In genomic region chr11:10982695-10983492, GRCh38 we compare ENCODE assay signal across 22 cellular contexts.
DNase-seq lines count a peak whose midpoint lies in the region; ATAC-seq, FAIRE-seq and TF ChIP-seq lines count a peak whose summit lies in the region.
"Had no signal": no experiment of that assay in that cellular context is flagged by ENCODE, and none has a peak within 500 bp of the region (broad histone marks: within the 10 kb centered on the region; RNA-seq: fewer than 3 reads in every experiment).

No MANE protein-coding gene starts in this region.

- FAIRE-seq in K562 (lab: Jason Lieb, UNC), result peak; percentile 48

- H3K4me1 ChIP-seq in K562 (replicated peaks in 1 of 2; ENCODE audit: control insufficient read depth in 2 of 2, insufficient read depth in 2 of 2, low read length in 2 of 2), result peaks cover 6 to 13% of the 10 kb centered on the region in 2 experiments
- H3K4me1 ChIP-seq: colonic mucosa, prostate gland, uterus had no signal

- intact Hi-C loops in K562 (cut with micrococcal nuclease), result no loop called here
- intact Hi-C loops in left colon (cut with DNase I, micrococcal nuclease), result no loop called here
- intact Hi-C loops in CD4-positive, alpha-beta T cell (cut with DNase I, micrococcal nuclease), result no loop called here

- TF ChIP-seq CTCF in K562 (IDR thresholded peaks at IDR 0.05 in 2 of 3, conservative IDR thresholded peaks at IDR 0.05 in 1 of 3; ENCODE audit: insufficient read depth in 2 of 3, low read depth in 1 of 3, low read length in 3 of 3) (no peak), type B pancreatic cell (conservative IDR thresholded peaks at IDR 0.05) (no peak)
- TF ChIP-seq CTCF in CD4-positive, alpha-beta T cell (IDR thresholded peaks at IDR 0.05), result no peak

- no peak overlapping the region for H3K27ac Mint-ChIP-seq in CD4-positive, alpha-beta T cell
- H3K27ac Mint-ChIP-seq in type B pancreatic cell, result no peak overlapping the region
- H3K27ac Mint-ChIP-seq: activated naive CD8-positive, alpha-beta T cell treated with anti-CD3 and anti-CD28 coated beads, Interleukin-2, amount 10 ng/mL, durations not matched to agents 7 days and 5 days; nephron had no signal

- no peak overlapping the region for H3K4me2 ChIP-seq in K562 (ENCODE audit: insufficient read depth, low read length)

- H4K20me1 ChIP-seq in K562 (replicated peaks; ENCODE audit: control insufficient read depth, insufficient read depth, low read length), result no peaks in the 10 kb centered on the region

- no peaks in the 10 kb centered on the region for H3K4me1 Mint-ChIP-seq in CD4-positive, alpha-beta T cell (ENCODE audit: low read depth)
- no peaks in the 10 kb centered on the region for H3K4me1 Mint-ChIP-seq in type B pancreatic cell (ENCODE audit: unreplicated experiment)
- H3K4me1 Mint-ChIP-seq: nephron had no signal

- no peaks in the 10 kb centered on the region for H3K9me3 Mint-ChIP-seq in CD4-positive, alpha-beta T cell
- no peaks in the 10 kb centered on the region for H3K9me3 Mint-ChIP-seq in type B pancreatic cell
- H3K9me3 Mint-ChIP-seq: activated naive CD8-positive, alpha-beta T cell treated with anti-CD3 and anti-CD28 coated beads, Interleukin-2, amount 10 ng/mL, durations not matched to agents 7 days and 5 days had no signal

- no peaks in the 10 kb centered on the region for H3K36me3 ChIP-seq in K562 (ENCODE audit: control insufficient read depth, insufficient read depth, low read length)
- H3K36me3 ChIP-seq: colonic mucosa, prostate gland, uterus had no signal

- TF ChIP-seq RAD21 in K562 (CRISPR knock-in tag; conservative IDR thresholded peaks at IDR 0.05 in 1 of 2, IDR thresholded peaks at IDR 0.05 in 1 of 2), result no peak

- H3K9ac ChIP-seq in K562 (ENCODE audit: insufficient read depth in 1 of 2, low read depth in 2 of 2, low read length in 2 of 2), result no peak overlapping the region

- 6% methylated on average over 6 of the region's 6 CpGs for WGBS in K562 (ENCODE audit: insufficient coverage, low coverage, missing lambda C conversion rate)

- BruUV-seq in K562 (replicated peaks; lab: Mats Ljungman, UMichigan), result no TSS peak

- POLR2A ChIA-PET in K562 (lab: Yijun Ruan, JAX), result interaction anchor here (0.6 kb wide), 1 partner anchor 12 kb away, joined by 4 read pairs; no protein-coding TSS in a partner anchor
- POLR2A ChIA-PET in CD4-positive, alpha-beta T cell (lab: Charles Lee), result no interaction called here

- CTCF ChIA-PET in K562 (lab: Yijun Ruan, JAX; ENCODE audit: low intra/inter-chr PET ratio), result no interaction called here
- CTCF ChIA-PET in CD4-positive, alpha-beta T cell (lab: Charles Lee), result interaction anchor here (0.7 kb wide), 1 partner anchor 190 kb away, joined by 3 read pairs; no protein-coding TSS in a partner anchor

- H3K9me1 ChIP-seq in K562 (ENCODE audit: control insufficient read depth, insufficient read depth, low read length), result no peaks in the 10 kb centered on the region

- in situ Hi-C loops in K562 (cut with MboI), result no loop called here

- DNase-seq in NCI-H1694 (lab: John Stamatoyannopoulos, UW) (peak; percentile 3), NCI-H1694 treated with DMSO at 0.1 percent for 48 hours (lab: John Stamatoyannopoulos, UW) (no peak), NCI-H460 (ENCODE audit: extremely low read depth, low read depth) (peak; percentile 3), K562 (ENCODE audit: extremely low read depth in 1 of 4, low spot score in 3 of 4) (peak in 3 of 4 experiments; percentile 10 to 28 (median 13)), left colon (no peak), mucosa of gallbladder (ENCODE audit: low spot score) (no peak), type B pancreatic cell (ENCODE audit: extremely low spot score, unreplicated experiment) (no peak)
- no peak for DNase-seq in CD4-positive, alpha-beta T cell
- DNase-seq: 8988T; activated naive CD8-positive, alpha-beta T cell treated with anti-CD3 and anti-CD28 coated beads, Interleukin-2, amount 10 ng/mL, durations not matched to agents 7 days and 5 days; colonic mucosa; DMS79; hippocampal formation; islet precursor cell; mesendoderm; NCI-H2107; uterus had no signal

- no peak overlapping the region for H3K27ac ChIP-seq in K562 (ENCODE audit: extremely low read depth, low read depth, low read length)
- H3K27ac ChIP-seq in CD4-positive, alpha-beta T cell (ENCODE audit: low read depth, low read length), result no peak overlapping the region
- H3K27ac ChIP-seq: colonic mucosa, prostate gland, uterus had no signal

- H3K27me3 ChIP-seq in K562 (ENCODE audit: control insufficient read depth in 2 of 2, insufficient read depth in 2 of 2, low read length in 2 of 2), result peaks cover 3 to 6% of the 10 kb centered on the region in 2 experiments; a peak in 1 of 5 replicates
- H3K27me3 ChIP-seq in CD4-positive, alpha-beta T cell (ENCODE audit: control insufficient read depth, insufficient read depth, low read length), result no peaks in the 10 kb centered on the region
- H3K27me3 ChIP-seq: colonic mucosa, uterus had no signal

- H3K9me3 ChIP-seq in K562 (replicated peaks; ENCODE audit: control insufficient read depth, insufficient read depth, low read depth, low read length), result no peaks in the 10 kb centered on the region
- H3K9me3 ChIP-seq in CD4-positive, alpha-beta T cell (ENCODE audit: control insufficient read depth, low read length), result no peaks in the 10 kb centered on the region
- H3K9me3 ChIP-seq: colonic mucosa, prostate gland, uterus had no signal

- ATAC-seq in K562, result peak; percentile 62; the same call in 2 of the 3 replicates
- peak; percentile 69 for ATAC-seq in left colon
- no peak for ATAC-seq in CD4-positive, alpha-beta T cell (ENCODE audit: poor library complexity)
- ATAC-seq: Panc1 had no signal

- H3K4me3 ChIP-seq in K562, result no peak overlapping the region
- H3K4me3 ChIP-seq: colonic mucosa, prostate gland, skin epidermis, uterus had no signal

- no peaks in the 10 kb centered on the region for H3K27me3 Mint-ChIP-seq in CD4-positive, alpha-beta T cell
- peaks cover 9% of the 10 kb centered on the region for H3K27me3 Mint-ChIP-seq in type B pancreatic cell

- TF ChIP-seq POLR2A in K562 (conservative IDR thresholded peaks at IDR 0.05), result no peak

- no peak overlapping the region for H3K4me3 Mint-ChIP-seq in CD4-positive, alpha-beta T cell
- no peak overlapping the region for H3K4me3 Mint-ChIP-seq in type B pancreatic cell
- H3K4me3 Mint-ChIP-seq: activated naive CD8-positive, alpha-beta T cell treated with anti-CD3 and anti-CD28 coated beads, Interleukin-2, amount 10 ng/mL, durations not matched to agents 7 days and 5 days; CD14-positive monocyte; nephron had no signal

- H3K36me3 Mint-ChIP-seq in CD4-positive, alpha-beta T cell (ENCODE audit: low read depth), result no peaks in the 10 kb centered on the region
- H3K36me3 Mint-ChIP-seq in type B pancreatic cell, result no peaks in the 10 kb centered on the region
- H3K36me3 Mint-ChIP-seq: activated naive CD8-positive, alpha-beta T cell treated with anti-CD3 and anti-CD28 coated beads, Interleukin-2, amount 10 ng/mL, durations not matched to agents 7 days and 5 days had no signal

- no peak overlapping the region for H2AFZ ChIP-seq in K562 (ENCODE audit: low read depth, low read length)

- TF ChIP-seq EP300 in K562 (IDR thresholded peaks at IDR 0.05; ENCODE audit: low read length), result no peak

- H3K79me2 ChIP-seq in K562 (ENCODE audit: control insufficient read depth, insufficient read depth, low read length), result no peaks in the 10 kb centered on the region

TF ChIP-seq in K562, 482 proteins besides CTCF, POLR2A, EP300 and RAD21:
- TF ChIP-seq JUND (IDR thresholded peaks at IDR 0.05; ENCODE audit: borderline replicate concordance, low read depth, low read length) (peak; percentile 22; the same call in 1 of the 2 replicates), JUND (tag; IDR thresholded peaks at IDR 0.05; ENCODE audit: borderline replicate concordance, low read depth, low read length) (peak; percentile 21; the same call in 1 of the 3 replicates), NFE2 (IDR thresholded peaks at IDR 0.05; ENCODE audit: low read depth) (peak; percentile 44; the same call in 1 of the 2 replicates), LCOR (CRISPR knock-in tag; IDR thresholded peaks at IDR 0.05) (no peak), LARP7 (IDR thresholded peaks at IDR 0.05) (no peak), FOSL1 (tag; conservative IDR thresholded peaks at IDR 0.05) (0 out of 2 replicates have a peak, but pooled peaks have one; percentile 29), THRB (CRISPR knock-in tag; conservative IDR thresholded peaks at IDR 0.05) (no peak), C11orf30 (IDR thresholded peaks at IDR 0.05; ENCODE audit: low read depth) (peak; percentile 40), MAFF (IDR thresholded peaks at IDR 0.05; ENCODE audit: low read length) (peak; percentile 27; the same call in 1 of the 2 replicates)

Comparison
In these comparisons a context has a peak if more than half of its experiments do, and no peak if none do; other contexts are left out.
1. DNase-seq: peak in NCI-H1694 (single experiment), NCI-H460 (single experiment) and K562 (3 of 4); none in NCI-H1694 treated with DMSO at 0.1 percent for 48 hours (single experiment), left colon (0 of 2), mucosa of gallbladder (single experiment), CD4-positive, alpha-beta T cell (0 of 10) and type B pancreatic cell (single experiment).